Comparison of ENCODE assay signal across 22 cellular contexts in genomic region chr10:76998451-76998850, GRCh38.
A peak's percentile ranks its signal among the peaks of the same experiment; 100 is the strongest.
DNase-seq lines count a peak whose midpoint lies in the region; ATAC-seq and TF ChIP-seq lines count a peak whose summit lies in the region.
"Had no signal": no experiment of that assay in that cellular context is flagged by ENCODE, and none has a peak within 500 bp of the region (broad histone marks: within the 10 kb centered on the region; RNA-seq: fewer than 3 reads in every experiment).

No MANE protein-coding gene starts in this region.

- BruUV-seq in A673 (replicated peaks; lab: Mats Ljungman, UMichigan): no TSS peak

- H3K36me3 ChIP-seq in A673 (ENCODE audit: insufficient read depth, low read length, poor library complexity, severe bottlenecking) (no peaks in the 10 kb centered on the region), adipocyte (ENCODE audit: control insufficient read depth, insufficient read depth, low read length, severe bottlenecking) (no peaks in the 10 kb centered on the region)
- H3K36me3 ChIP-seq: ascending aorta, BLaER1 had no signal

- CTCF ChIA-PET in A673 (lab: Charles Lee): interaction anchor here (0.6 kb wide), 1 partner anchor 15 kb away, joined by 4 read pairs; no protein-coding TSS in a partner anchor

- H3K4me3 ChIP-seq in A673 (ENCODE audit: low read depth, low read length, poor library complexity, severe bottlenecking) (no peak overlapping the region), adipocyte (ENCODE audit: low read length) (no peak overlapping the region)
- H3K4me3 ChIP-seq: A549, ascending aorta, BLaER1 had no signal

- no peak for TF ChIP-seq CTCF in A673 (conservative IDR thresholded peaks at IDR 0.05; ENCODE audit: low read depth, low read length)

- POLR2A ChIA-PET in A673 (lab: Charles Lee; ENCODE audit: low non-redundant PET): no interaction called here

- no peak overlapping the region for H3K9ac ChIP-seq in adipocyte (ENCODE audit: low read length)
- H3K9ac ChIP-seq: BLaER1 had no signal

- H3K27me3 ChIP-seq in A673 (replicated peaks; ENCODE audit: insufficient read depth, low read depth, low read length, poor library complexity): peaks cover 16% of the 10 kb centered on the region
- no peaks in the 10 kb centered on the region for H3K27me3 ChIP-seq in adipocyte (replicated peaks; ENCODE audit: control insufficient read depth, insufficient read depth, low read length)
- H3K27me3 ChIP-seq: ascending aorta, BLaER1 had no signal

- no peak for ATAC-seq in HG03097 (IDR thresholded peaks at IDR 0.05; ENCODE audit: low FRiP score, unreplicated experiment)
- ATAC-seq in GM19023 (IDR thresholded peaks at IDR 0.05; ENCODE audit: unreplicated experiment): no peak
- no peak for ATAC-seq in GM19324 (IDR thresholded peaks at IDR 0.05; ENCODE audit: low FRiP score, unreplicated experiment)
- ATAC-seq: A549; activated CD4-positive, CD25-positive, alpha-beta regulatory T cell treated with anti-CD3 and anti-CD28 coated beads, Interleukin-2, amount 50 U/mL, for 24 hours; activated T-cell treated with anti-CD3 and anti-CD28 coated beads, Interleukin-2, amount 50 U/mL, for 72 hours; right cardiac atrium had no signal

- peak; percentile 18 for DNase-seq in A673 (ENCODE audit: low spot score)
- DNase-seq in NCI-H128 (lab: John Stamatoyannopoulos, UW; ENCODE audit: unreplicated experiment): peak; percentile 14
- peak; percentile 60 for DNase-seq in NCI-H2171 treated with DMSO at 0.1 percent for 48 hours (lab: John Stamatoyannopoulos, UW)
- peak; percentile 85 for DNase-seq in adipocyte (ENCODE audit: low read depth)
- no peak for DNase-seq in NOMO-1 (lab: John Stamatoyannopoulos, UW; ENCODE audit: unreplicated experiment in 2 of 2)
- DNase-seq: activated naive CD4-positive, alpha-beta T cell treated with anti-CD3 and anti-CD28 coated beads, Interleukin-2, amount 50 U/mL, for 16 hours; activated T-cell treated with anti-CD3 and anti-CD28 coated beads, Interleukin-2, amount 50 U/mL, for 72 hours; Calu3; effector CD8-positive, alpha-beta T cell; GDM1; kidney glomerular epithelial cell; NCI-H226; occipital lobe; right cardiac atrium; substantia nigra had no signal

- H3K4me1 ChIP-seq in A673 (ENCODE audit: insufficient read depth, low read length, poor library complexity, severe bottlenecking): no peaks in the 10 kb centered on the region
- H3K4me1 ChIP-seq in adipocyte (ENCODE audit: control insufficient read depth, insufficient read depth, low read length): no peaks in the 10 kb centered on the region
- H3K4me1 ChIP-seq: A549, ascending aorta, BLaER1 had no signal

- H3K9me3 ChIP-seq in A673 (ENCODE audit: low read depth, low read length, poor library complexity, severe bottlenecking): no peaks in the 10 kb centered on the region
- no peaks in the 10 kb centered on the region for H3K9me3 ChIP-seq in adipocyte (ENCODE audit: control insufficient read depth, low read length)
- H3K9me3 ChIP-seq: A549, ascending aorta, BLaER1 had no signal

- intact Hi-C loops in A673 (cut with micrococcal nuclease; ENCODE audit: unreplicated experiment): no loop called here

- H3K27ac ChIP-seq in A673 (ENCODE audit: low read depth, low read length, poor library complexity, severe bottlenecking): no peak overlapping the region
- H3K27ac ChIP-seq: A549, ascending aorta, BLaER1 had no signal

Comparison
In these comparisons a context has a peak if more than half of its experiments do, and no peak if none do; other contexts are left out.
1. DNase-seq: peak in A673 (single experiment), NCI-H128 (single experiment), NCI-H2171 treated with DMSO at 0.1 percent for 48 hours (single experiment) and adipocyte (single experiment); none in NOMO-1 (0 of 2).